ENCODE assay signal across 2 cellular contexts in genomic region chr17:49231563-49231894, GRCh38.
TF ChIP-seq lines count a peak whose summit lies in the region.

No MANE protein-coding gene starts in this region.

TF ChIP-seq in HepG2, 621 proteins besides CTCF, POLR2A, EP300 and RAD21:
- TF ChIP-seq TRIM24 (CRISPR knock-in tag; IDR thresholded peaks at IDR 0.05) (no peak), ZNF121 (CRISPR knock-in tag; IDR thresholded peaks at IDR 0.05) (peak; percentile 66; the same call in 1 of the 2 replicates), TBP (CRISPR knock-in tag; IDR thresholded peaks at IDR 0.05) (no peak), TSC22D2 (CRISPR knock-in tag; IDR thresholded peaks at IDR 0.05; ENCODE audit: borderline replicate concordance) (no peak), ZUFSP (CRISPR knock-in tag; IDR thresholded peaks at IDR 0.05; ENCODE audit: borderline replicate concordance) (no peak), ZMYM3 (CRISPR knock-in tag; IDR thresholded peaks at IDR 0.05) (0 out of 2 replicates have a peak, but pooled peaks have one; percentile 18), NFE2L2 (IDR thresholded peaks at IDR 0.05; ENCODE audit: low read length) (no peak), RFX5 (IDR thresholded peaks at IDR 0.05; ENCODE audit: low read depth, low read length) (no peak), NKX3-1 (CRISPR knock-in tag; IDR thresholded peaks at IDR 0.05) (no peak), ZNF572 (CRISPR knock-in tag; IDR thresholded peaks at IDR 0.05) (no peak), ZNF770 (CRISPR knock-in tag; IDR thresholded peaks at IDR 0.05) (peak; percentile 82), MED1 (CRISPR knock-in tag; IDR thresholded peaks at IDR 0.05) (no peak), ZSCAN30 (CRISPR knock-in tag; IDR thresholded peaks at IDR 0.05) (no peak), ZBTB26 (CRISPR knock-in tag; IDR thresholded peaks at IDR 0.05; ENCODE audit: borderline replicate concordance) (no peak)
TF ChIP-seq in HepG2: peak in this region for 3.

TF ChIP-seq in WTC11, 78 proteins besides CTCF, POLR2A, EP300 and RAD21:
- TF ChIP-seq MYBL2 (CRISPR knock-in tag; IDR thresholded peaks at IDR 0.05) = no peak
- no peak for TF ChIP-seq ZNF317 (CRISPR knock-in tag; IDR thresholded peaks at IDR 0.05; ENCODE audit: borderline replicate concordance, low read depth)
- TF ChIP-seq ZMAT4 (CRISPR knock-in tag; IDR thresholded peaks at IDR 0.05) = no peak
- TF ChIP-seq NR2C2 (CRISPR knock-in tag; IDR thresholded peaks at IDR 0.05) = no peak
- no peak for TF ChIP-seq AFF4 (CRISPR knock-in tag; IDR thresholded peaks at IDR 0.05; ENCODE audit: borderline replicate concordance)
- TF ChIP-seq ERG (CRISPR knock-in tag; IDR thresholded peaks at IDR 0.05) = no peak
- TF ChIP-seq ATF1 (CRISPR knock-in tag; IDR thresholded peaks at IDR 0.05) = no peak
- TF ChIP-seq ZBTB43 (CRISPR knock-in tag; IDR thresholded peaks at IDR 0.05) = no peak
- no peak for TF ChIP-seq E2F5 (CRISPR knock-in tag; IDR thresholded peaks at IDR 0.05)
- peak; percentile 86; the same call in 1 of the 2 replicates for TF ChIP-seq ZNF121 (CRISPR knock-in tag; IDR thresholded peaks at IDR 0.05)
- TF ChIP-seq GTF2I (CRISPR knock-in tag; conservative IDR thresholded peaks at IDR 0.05) = 0 out of 2 replicates have a peak, but pooled peaks have one; percentile 21
- no peak for TF ChIP-seq FOXJ3 (CRISPR knock-in tag; IDR thresholded peaks at IDR 0.05; ENCODE audit: borderline replicate concordance)
- TF ChIP-seq ZNF263 (CRISPR knock-in tag; IDR thresholded peaks at IDR 0.05; ENCODE audit: low read depth) = no peak
- TF ChIP-seq GRHL2 (CRISPR knock-in tag; IDR thresholded peaks at IDR 0.05; ENCODE audit: insufficient replicate concordance, severe bottlenecking) = no peak
- TF ChIP-seq NFATC4 (CRISPR knock-in tag; IDR thresholded peaks at IDR 0.05) = no peak
- no peak for TF ChIP-seq GABPB1 (CRISPR knock-in tag; IDR thresholded peaks at IDR 0.05)
TF ChIP-seq in WTC11: peak in this region for 2.
